ENCODE assay signal across 8 cellular contexts in genomic region chr11:64304316-64305072, GRCh38. TPM values are rescaled to one million over a fixed set of nuclear protein-coding genes. Genes with fewer than 3 reads are reported as not detected.
DNase-seq lines count a peak whose midpoint lies in the region; ATAC-seq, FAIRE-seq and TF ChIP-seq lines count a peak whose summit lies in the region.

No MANE protein-coding gene starts in this region.

- peaks cover 18% of the 10 kb centered on the region for H3K27me3 Mint-ChIP-seq in astrocyte (ENCODE audit: low read depth, unreplicated experiment)

- DNase-seq in NCI-H1930 (lab: John Stamatoyannopoulos, UW) (peak; percentile 73 to 91), T-helper 9 cell (peak; percentile 97), astrocyte (ENCODE audit: low read depth) (peak; percentile 67), hepatocyte (ENCODE audit: low spot score) (peak; percentile 96), retinal pigment epithelial cell (ENCODE audit: low read depth) (peak; percentile 55), HPDE6-E6E7 (ENCODE audit: extremely low spot score) (no peak)

- peak overlapping the region; percentile 87 for H3K4me3 Mint-ChIP-seq in astrocyte (ENCODE audit: unreplicated experiment)

- H3K9me3 ChIP-seq in astrocyte (ENCODE audit: insufficient read depth, low read depth, low read length) (no peaks in the 10 kb centered on the region), hepatocyte (ENCODE audit: low read depth) (no peaks in the 10 kb centered on the region)

- H3K79me2 ChIP-seq in astrocyte (ENCODE audit: insufficient read depth, low read length) (peaks cover 19% of the 10 kb centered on the region), hepatocyte (peaks cover 33% of the 10 kb centered on the region)

- H3K9ac ChIP-seq in astrocyte (ENCODE audit: low read length): peak overlapping the region; percentile 64

- H3K27ac Mint-ChIP-seq in astrocyte (ENCODE audit: unreplicated experiment): peak overlapping the region; percentile 66

- H3K36me3 ChIP-seq in astrocyte (ENCODE audit: insufficient read depth, low read length) (no peaks in the 10 kb centered on the region), hepatocyte (replicated peaks; ENCODE audit: insufficient read depth, low read depth) (no peaks in the 10 kb centered on the region)

- H3K4me2 ChIP-seq in astrocyte (ENCODE audit: low read length) (peak overlapping the region; percentile 89), hepatocyte (peak overlapping the region; percentile 78)

- TF ChIP-seq CTCF in astrocyte (IDR thresholded peaks at IDR 0.05; ENCODE audit: insufficient read depth, low read depth, low read length) (peak; percentile 82), hepatocyte (IDR thresholded peaks at IDR 0.05; ENCODE audit: poor library complexity) (peak; percentile 93), retinal pigment epithelial cell (conservative IDR thresholded peaks at IDR 0.05; ENCODE audit: low read depth, low read length) (peak; percentile 92)

- WGBS in hepatocyte (ENCODE audit: low lambda C conversion rate, missing lambda C conversion rate): 1% methylated on average over 44 of the region's 46 CpGs

- FAIRE-seq in astrocyte (lab: Jason Lieb, UNC): no peak

- H3K4me3 ChIP-seq in astrocyte (ENCODE audit: insufficient read depth, low read depth, low read length): peak overlapping the region; percentile 64
- peak overlapping the region; percentile 38 for H3K4me3 ChIP-seq in hepatocyte
- peak overlapping the region; percentile 58 for H3K4me3 ChIP-seq in retinal pigment epithelial cell (ENCODE audit: low read length)

- H2AFZ ChIP-seq in astrocyte (ENCODE audit: low read depth, low read length) (peak overlapping the region; percentile 81), hepatocyte (peak overlapping the region; percentile 45)

- peak; percentile 27 for ATAC-seq in GM18499 (IDR thresholded peaks at IDR 0.05; ENCODE audit: insufficient read depth, unreplicated experiment)
- ATAC-seq in HG02943 (IDR thresholded peaks at IDR 0.05; ENCODE audit: low read depth, unreplicated experiment): peak; percentile 11

- no peaks in the 10 kb centered on the region for H3K36me3 Mint-ChIP-seq in astrocyte (ENCODE audit: low read depth, unreplicated experiment)

- no peaks in the 10 kb centered on the region for H3K9me3 Mint-ChIP-seq in astrocyte (ENCODE audit: unreplicated experiment)

- H3K4me1 Mint-ChIP-seq in astrocyte (ENCODE audit: low read depth, unreplicated experiment): no peaks in the 10 kb centered on the region

- peak overlapping the region; percentile 56 for H3K27ac ChIP-seq in astrocyte (ENCODE audit: low read depth, low read length)
- peak overlapping the region; percentile 87 for H3K27ac ChIP-seq in hepatocyte

- peaks cover 23% of the 10 kb centered on the region for H3K4me1 ChIP-seq in astrocyte (ENCODE audit: insufficient read depth, low read length)
- H3K4me1 ChIP-seq in hepatocyte (ENCODE audit: insufficient read depth): peaks cover 24% of the 10 kb centered on the region

- H3K27me3 ChIP-seq in astrocyte (ENCODE audit: insufficient read depth, low read length): peaks cover 16% of the 10 kb centered on the region
- peaks cover 14% of the 10 kb centered on the region for H3K27me3 ChIP-seq in hepatocyte

- no peaks in the 10 kb centered on the region for H3K9me2 ChIP-seq in hepatocyte (replicated peaks; ENCODE audit: insufficient read depth)

- H4K20me1 ChIP-seq in astrocyte (ENCODE audit: insufficient read depth, low read length) (peaks cover 6% of the 10 kb centered on the region), hepatocyte (ENCODE audit: insufficient read depth, poor library complexity, severe bottlenecking) (no peaks in the 10 kb centered on the region)

RNA-seq across cellular contexts. Expression of gene ESRRA, which starts 0.8 kb away (rescaled TPM):
- total RNA-seq in astrocyte (25.0 and 26.3 TPM in 2 replicates), hepatocyte (52.1 and 62.0 TPM in 2 replicates)
- polyA plus RNA-seq in hepatocyte: 51.3 and 57.4 TPM in 2 replicates

RNA-seq across cellular contexts. Expression of gene CATSPERZ, which starts 4.3 kb away (rescaled TPM):
- total RNA-seq in astrocyte (not detected in 2 replicates), hepatocyte (not detected in 2 replicates)
- polyA plus RNA-seq in hepatocyte: 0.46 and 0.96 TPM in 2 replicates

RNA-seq across cellular contexts. Expression of gene TRMT112, which starts 12.9 kb away (rescaled TPM):
- total RNA-seq in astrocyte (130 and 146 TPM in 2 replicates), hepatocyte (210 and 244 TPM in 2 replicates)
- 292 and 311 TPM in 2 replicates for polyA plus RNA-seq in hepatocyte

RNA-seq across cellular contexts. Expression of gene KCNK4, which starts 13.4 kb away (rescaled TPM):
- 0.52 TPM in 1 of 2 replicates, not detected in the other for total RNA-seq in astrocyte
- total RNA-seq in hepatocyte: not detected in 2 replicates
- polyA plus RNA-seq in hepatocyte: not detected in 2 replicates

RNA-seq across cellular contexts. Expression of gene PRDX5, which starts 13.4 kb away (rescaled TPM):
- total RNA-seq in astrocyte (243 and 263 TPM in 2 replicates), hepatocyte (261 and 267 TPM in 2 replicates)
- polyA plus RNA-seq in hepatocyte: 517 and 542 TPM in 2 replicates
